ENCODE assay signal across 10 cellular contexts in the genomic region with DNA sequence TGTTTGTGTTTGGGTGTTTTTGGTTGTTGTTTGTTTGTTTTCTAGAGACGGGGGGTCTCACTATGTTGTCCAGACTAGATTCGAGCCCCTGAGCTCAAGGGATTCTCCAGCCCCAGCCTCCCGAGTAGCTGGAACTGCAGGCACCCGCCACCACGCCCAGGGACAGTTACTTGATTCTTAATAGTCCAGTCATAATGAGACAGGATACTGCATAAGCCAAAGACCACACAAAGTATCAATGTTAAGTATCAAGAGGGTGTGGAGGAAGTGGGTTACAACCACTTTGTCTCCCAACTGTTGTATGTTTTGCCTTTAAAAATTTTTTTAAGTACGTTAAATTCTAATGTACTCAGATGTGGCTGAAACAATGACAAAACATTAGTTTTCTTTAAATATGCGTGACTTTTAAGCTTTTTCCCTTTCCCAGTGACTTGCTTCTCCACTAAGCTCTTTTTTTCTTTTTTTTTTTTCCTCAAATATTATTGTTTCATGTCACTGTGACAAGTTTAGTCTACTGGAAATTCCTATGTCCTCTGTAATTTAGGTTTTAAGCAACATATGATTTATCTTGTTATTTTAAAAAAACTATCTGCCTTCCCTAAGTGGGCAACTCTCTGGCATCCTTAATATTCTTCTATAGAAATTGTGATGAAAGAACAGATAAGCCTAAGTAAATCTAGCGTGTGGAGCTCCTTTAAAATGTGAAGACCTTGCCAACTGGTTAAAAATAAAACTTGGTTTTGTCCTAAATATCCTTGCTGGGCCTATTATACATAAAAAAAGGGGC. TPM values are rescaled to one million over a fixed set of nuclear protein-coding genes. Genes with fewer than 3 reads are reported as not detected.
A peak's percentile ranks its signal among the peaks of the same experiment; 100 is the strongest.
DNase-seq lines count a peak whose midpoint lies in the region; ATAC-seq, FAIRE-seq and TF ChIP-seq lines count a peak whose summit lies in the region.
"Had no signal": no experiment of that assay in that cellular context is flagged by ENCODE, and none has a peak within 500 bp of the region (broad histone marks: within the 10 kb centered on the region; RNA-seq: fewer than 3 reads in every experiment).

No MANE protein-coding gene starts in this region.

- H3K4me2 ChIP-seq in BLaER1 treated with 17β-estradiol and CSF1 and Interleukin-3, amounts not matched to agents 10 nM and 100 nM: peak overlapping the region in 6 of 11 experiments; percentile 0 to 79 (median 37); a peak in 10 of 22 replicates

- FAIRE-seq in GM19239 (lab: Jason Lieb, UNC): no peak

- no peaks in the 10 kb centered on the region for H4K20me1 ChIP-seq in BLaER1 treated with 17β-estradiol and CSF1 and Interleukin-3, amounts not matched to agents 10 nM and 100 nM

- H3K4me3 ChIP-seq in BLaER1 treated with 17β-estradiol and CSF1 and Interleukin-3, amounts not matched to agents 10 nM and 100 nM: no peak overlapping the region
- peak overlapping the region; percentile 15 for H3K4me3 ChIP-seq in effector memory CD4-positive, alpha-beta T cell (ENCODE audit: insufficient read depth, low read depth, low read length, poor library complexity, severe bottlenecking)
- H3K4me3 ChIP-seq: esophagus muscularis mucosa had no signal

- H3K36me3 Mint-ChIP-seq in type B pancreatic cell: peaks cover 8% of the 10 kb centered on the region

- peak overlapping the region in 4 of 11 experiments; percentile 13 to 82 (median 80); a peak in 4 of 22 replicates for H3K27ac ChIP-seq in BLaER1 treated with 17β-estradiol and CSF1 and Interleukin-3, amounts not matched to agents 10 nM and 100 nM
- H3K27ac ChIP-seq in effector memory CD4-positive, alpha-beta T cell (ENCODE audit: insufficient read depth, low read length, poor library complexity, severe bottlenecking): no peak overlapping the region
- H3K27ac ChIP-seq: esophagus muscularis mucosa had no signal

- no peaks in the 10 kb centered on the region for H3K27me3 Mint-ChIP-seq in type B pancreatic cell

- peaks cover 10 to 66% (median 38%) of the 10 kb centered on the region in 10 experiments for H3K4me1 ChIP-seq in BLaER1 treated with 17β-estradiol and CSF1 and Interleukin-3, amounts not matched to agents 10 nM and 100 nM
- peaks cover 21% of the 10 kb centered on the region for H3K4me1 ChIP-seq in effector memory CD4-positive, alpha-beta T cell (ENCODE audit: control insufficient read depth, insufficient read depth, low read length, poor library complexity, severe bottlenecking)

- peaks cover 6 to 57% (median 27%) of the 10 kb centered on the region in 11 experiments; a peak in 16 of 22 replicates for H3K36me3 ChIP-seq in BLaER1 treated with 17β-estradiol and CSF1 and Interleukin-3, amounts not matched to agents 10 nM and 100 nM
- no peaks in the 10 kb centered on the region for H3K36me3 ChIP-seq in effector memory CD4-positive, alpha-beta T cell (ENCODE audit: control insufficient read depth, insufficient read depth, low read length)
- H3K36me3 ChIP-seq: esophagus muscularis mucosa had no signal

- no peak for TF ChIP-seq CTCF in type B pancreatic cell (conservative IDR thresholded peaks at IDR 0.05)

- peaks cover 0 to 22% (median 10%) of the 10 kb centered on the region in 11 experiments; a peak in 12 of 22 replicates for H3K9me3 ChIP-seq in BLaER1 treated with 17β-estradiol and CSF1 and Interleukin-3, amounts not matched to agents 10 nM and 100 nM (replicated peaks in 1 of 11)
- H3K9me3 ChIP-seq in effector memory CD4-positive, alpha-beta T cell (ENCODE audit: control insufficient read depth, low read length): no peaks in the 10 kb centered on the region
- H3K9me3 ChIP-seq: esophagus muscularis mucosa had no signal

- ATAC-seq in GM21619 (IDR thresholded peaks at IDR 0.05; ENCODE audit: unreplicated experiment) (peak; percentile 88), left ventricle myocardium superior (no peak)
- ATAC-seq in activated CD4-positive, CD25-positive, alpha-beta regulatory T cell treated with anti-CD3 and anti-CD28 coated beads, Interleukin-2, amount 50 U/mL, for 24 hours: peak; percentile 96 to 98

- DNase-seq in effector memory CD4-positive, alpha-beta T cell: no peak
- DNase-seq in GM19239 (ENCODE audit: insufficient read length, low spot score) (no peak), ureter (ENCODE audit: low spot score) (no peak), left ventricle myocardium superior (no peak), type B pancreatic cell (ENCODE audit: extremely low spot score, unreplicated experiment) (no peak)
- DNase-seq: NCI-H1694 had no signal

- H3K27me3 ChIP-seq in BLaER1 treated with 17β-estradiol and CSF1 and Interleukin-3, amounts not matched to agents 10 nM and 100 nM: no peaks in the 10 kb centered on the region
- no peaks in the 10 kb centered on the region for H3K27me3 ChIP-seq in effector memory CD4-positive, alpha-beta T cell (replicated peaks; ENCODE audit: control insufficient read depth, insufficient read depth, low read length, poor library complexity, severe bottlenecking)
- H3K27me3 ChIP-seq: esophagus muscularis mucosa had no signal

- H3K9me3 Mint-ChIP-seq in type B pancreatic cell: no peaks in the 10 kb centered on the region

- H3K9ac ChIP-seq in BLaER1 treated with 17β-estradiol and CSF1 and Interleukin-3, amounts not matched to agents 10 nM and 100 nM: no peak overlapping the region

- H3K27ac Mint-ChIP-seq in type B pancreatic cell: no peak overlapping the region

- intact Hi-C loops in left ventricle myocardium superior (cut with micrococcal nuclease): no loop called here

- H3K4me1 Mint-ChIP-seq in type B pancreatic cell (ENCODE audit: unreplicated experiment): no peaks in the 10 kb centered on the region

- no peak overlapping the region for H3K4me3 Mint-ChIP-seq in type B pancreatic cell

RNA-seq across cellular contexts. Expression of gene DPH5, which starts 56.1 kb away (rescaled TPM):
- 31.7 TPM for total RNA-seq in ureter
- 36.9 TPM for total RNA-seq in left ventricle myocardium superior
- total RNA-seq in type B pancreatic cell (ENCODE audit: low replicate concordance): 37.7 and 62.0 TPM in 2 replicates
